11 cellular contexts compared by ENCODE assay signal in the genomic region with DNA sequence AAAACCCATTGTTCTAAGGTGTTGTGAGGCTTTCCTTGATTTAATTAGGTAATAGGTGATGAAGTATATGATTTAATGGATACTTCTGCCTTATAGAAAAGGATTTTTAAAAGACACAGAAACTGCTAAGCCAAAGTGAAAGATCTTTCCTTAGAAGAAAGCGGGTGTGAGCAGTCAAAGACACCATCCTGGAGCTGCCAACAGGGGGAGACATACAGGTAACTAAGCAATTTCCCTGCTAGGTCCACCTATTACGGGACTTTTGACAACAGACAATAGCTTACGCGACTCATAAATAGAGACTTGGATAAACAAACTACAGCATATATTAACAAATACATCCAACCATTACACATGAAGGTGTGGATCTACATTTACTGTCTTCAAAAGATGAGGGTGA.
DNase-seq lines count a peak whose midpoint lies in the region; ATAC-seq and TF ChIP-seq lines count a peak whose summit lies in the region.
"Had no signal": no experiment of that assay in that cellular context is flagged by ENCODE, and none has a peak within 500 bp of the region (broad histone marks: within the 10 kb centered on the region; RNA-seq: fewer than 3 reads in every experiment).

No MANE protein-coding gene starts in this region.

- no peak overlapping the region for H2BK5ac ChIP-seq in mesendoderm (ENCODE audit: low read length)

- ATAC-seq in GM21723 (IDR thresholded peaks at IDR 0.05; ENCODE audit: unreplicated experiment) = no peak

- H3K79me1 ChIP-seq in mesendoderm (ENCODE audit: low read length) = no peaks in the 10 kb centered on the region

- H3K36me3 ChIP-seq in mesendoderm (ENCODE audit: control insufficient read depth, insufficient read depth, low read length) (no peaks in the 10 kb centered on the region), esophagus squamous epithelium (no peaks in the 10 kb centered on the region)
- H3K36me3 ChIP-seq: thoracic aorta had no signal

- TF ChIP-seq CTCF in VCaP (conservative IDR thresholded peaks at IDR 0.05) = peak; percentile 25
- peak in 1 of 6 experiments; percentile 3 for TF ChIP-seq CTCF in esophagus squamous epithelium (IDR thresholded peaks at IDR 0.05)

- intact Hi-C loops in esophagus squamous epithelium (cut with DNase I) = no loop called here

- H3K27ac ChIP-seq in VCaP = no peak overlapping the region
- H3K27ac ChIP-seq in mesendoderm (ENCODE audit: low read depth, low read length) = no peak overlapping the region
- no peak overlapping the region for H3K27ac ChIP-seq in esophagus squamous epithelium
- H3K27ac ChIP-seq: thoracic aorta had no signal

- no peak overlapping the region for H3K4ac ChIP-seq in mesendoderm (ENCODE audit: low read depth, low read length)

- H4K5ac ChIP-seq in mesendoderm (ENCODE audit: low read length) = no peak overlapping the region

- H3K79me2 ChIP-seq in mesendoderm (ENCODE audit: control insufficient read depth, insufficient read depth, low read length) = no peaks in the 10 kb centered on the region

- H2BK120ac ChIP-seq in mesendoderm (ENCODE audit: low read depth, low read length) = no peak overlapping the region

- no peak overlapping the region for H3K4me2 ChIP-seq in mesendoderm (ENCODE audit: low read length)

- H2BK15ac ChIP-seq in mesendoderm (replicated peaks; ENCODE audit: low read depth) = no peak overlapping the region

- peak; percentile 10 for DNase-seq in NCI-H1436 (lab: John Stamatoyannopoulos, UW)
- DNase-seq in NCI-H1436 treated with DMSO at 0.1 percent for 48 hours (lab: John Stamatoyannopoulos, UW) = no peak
- DNase-seq in HK-2 (ENCODE audit: unreplicated experiment) = peak; percentile 1
- DNase-seq in mesendoderm = peak; percentile 66
- DNase-seq in NCI-H524 treated with DMSO at 0.1 percent for 48 hours (lab: John Stamatoyannopoulos, UW) = no peak
- no peak for DNase-seq in esophagus squamous epithelium (lab: John Stamatoyannopoulos, UW)
- DNase-seq: foreskin melanocyte, NCI-H1930 had no signal

- H3K9me3 ChIP-seq in esophagus squamous epithelium = no peaks in the 10 kb centered on the region
- H3K9me3 ChIP-seq: thoracic aorta had no signal

- no peak overlapping the region for H3K56ac ChIP-seq in mesendoderm (ENCODE audit: low read length)

- no CpG with 5 or more reads among the region's 4 CpGs for WGBS in mesendoderm (ENCODE audit: extremely low coverage, insufficient coverage, low lambda C conversion rate)
- WGBS in esophagus squamous epithelium, 2 donors = 79 to 87% methylated on average over 4 of the region's 4 CpGs

- no peak for TF ChIP-seq POLR2A in esophagus squamous epithelium (IDR thresholded peaks at IDR 0.05)

- H2AK5ac ChIP-seq in mesendoderm (ENCODE audit: low read length) = no peak overlapping the region

- H3K23ac ChIP-seq in mesendoderm (ENCODE audit: low read length) = no peak overlapping the region

- H3K9ac ChIP-seq in mesendoderm (ENCODE audit: low read length) = no peak overlapping the region

- H3K27me3 ChIP-seq in mesendoderm (ENCODE audit: insufficient read depth, low read length, poor library complexity) (no peaks in the 10 kb centered on the region), esophagus squamous epithelium (no peaks in the 10 kb centered on the region)

- H3K4me1 ChIP-seq in mesendoderm (ENCODE audit: control insufficient read depth, low read depth, low read length) = no peaks in the 10 kb centered on the region
- H3K4me1 ChIP-seq in esophagus squamous epithelium = no peaks in the 10 kb centered on the region

- H4K8ac ChIP-seq in mesendoderm (ENCODE audit: low read depth, low read length) = no peak overlapping the region

- H3K18ac ChIP-seq in mesendoderm (ENCODE audit: low read length) = no peak overlapping the region

- no peak overlapping the region for H3K4me3 ChIP-seq in mesendoderm (ENCODE audit: low read length)
- H3K4me3 ChIP-seq in esophagus squamous epithelium = no peak overlapping the region
- H3K4me3 ChIP-seq: thoracic aorta had no signal

Comparison
In these comparisons a context has a peak if more than half of its experiments do, and no peak if none do; other contexts are left out.
1. DNase-seq: peak in NCI-H1436 (single experiment), HK-2 (single experiment) and mesendoderm (single experiment); none in NCI-H1436 treated with DMSO at 0.1 percent for 48 hours (single experiment), NCI-H524 treated with DMSO at 0.1 percent for 48 hours (single experiment) and esophagus squamous epithelium (single experiment).